In the genomic region with DNA sequence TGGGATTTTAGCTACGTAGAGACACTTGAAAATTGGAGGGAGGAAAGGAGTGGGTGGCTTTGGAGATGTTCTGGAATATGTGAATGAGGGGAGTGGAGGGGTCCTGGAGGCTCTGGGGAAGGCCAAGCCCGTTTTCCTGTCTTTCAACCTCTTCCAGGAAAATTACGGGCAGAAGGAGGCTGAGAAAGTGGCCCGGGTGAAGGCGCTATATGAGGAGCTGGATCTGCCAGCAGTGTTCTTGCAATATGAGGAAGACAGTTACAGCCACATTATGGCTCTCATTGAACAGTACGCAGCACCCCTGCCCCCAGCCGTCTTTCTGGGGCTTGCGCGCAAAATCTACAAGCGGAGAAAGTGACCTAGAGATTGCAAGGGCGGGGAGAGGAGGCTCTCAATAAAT, we compare ENCODE assay signal across 11 cellular contexts. TPM values are rescaled to one million over a fixed set of nuclear protein-coding genes. Genes with fewer than 3 reads are reported as not detected.
DNase-seq lines count a peak whose midpoint lies in the region; ATAC-seq, FAIRE-seq and TF ChIP-seq lines count a peak whose summit lies in the region.
"Had no signal": no experiment of that assay in that cellular context is flagged by ENCODE, and none has a peak within 500 bp of the region (broad histone marks: within the 10 kb centered on the region; RNA-seq: fewer than 3 reads in every experiment).

No MANE protein-coding gene starts in this region.

- no peak for FAIRE-seq in bronchial epithelial cell (lab: Jason Lieb, UNC)

- H2AFZ ChIP-seq in OCI-LY7 (ENCODE audit: low read length): no peak overlapping the region

- H3K27me3 Mint-ChIP-seq in activated naive CD4-positive, alpha-beta T cell treated with anti-CD3 and anti-CD28 coated beads, Interleukin-2, amount 50 U/mL, for 24 hours: no peaks in the 10 kb centered on the region
- H3K27me3 Mint-ChIP-seq in mesothelial cell of epicardium (ENCODE audit: low read depth): no peaks in the 10 kb centered on the region

- H3K27ac ChIP-seq in transverse colon (peak overlapping the region; percentile 98 to 100 (median 100)), OCI-LY7 (ENCODE audit: low read depth, low read length, poor library complexity, severe bottlenecking) (no peak overlapping the region)

- H4K20me1 ChIP-seq in OCI-LY7 (ENCODE audit: insufficient read depth, low read length): no peaks in the 10 kb centered on the region; the same call in 1 of the 2 replicates

- H3K27me3 ChIP-seq in bronchial epithelial cell (ENCODE audit: control insufficient read depth, insufficient read depth, low read length) (no peaks in the 10 kb centered on the region), transverse colon (no peaks in the 10 kb centered on the region)

- 32% methylated on average over 11 of the region's 11 CpGs; no CpG with 5 or more reads in 1 of the 2 donors for WGBS in transverse colon (ENCODE audit: low coverage in 1 of 2), 2 donors

- H3K36me3 ChIP-seq in bronchial epithelial cell (ENCODE audit: control insufficient read depth, insufficient read depth, low read length) (peaks cover 2% of the 10 kb centered on the region), transverse colon (no peaks in the 10 kb centered on the region), OCI-LY7 (ENCODE audit: insufficient read depth, low read length) (peaks cover 54% of the 10 kb centered on the region)

- H3K4me3 ChIP-seq in bronchial epithelial cell (ENCODE audit: low read depth, low read length) (no peak overlapping the region), transverse colon (peak overlapping the region in 3 of 4 donors; percentile 26 to 79 (median 31)), OCI-LY7 (ENCODE audit: low read depth, low read length, poor library complexity, severe bottlenecking) (no peak overlapping the region)

- TF ChIP-seq CTCF in bronchial epithelial cell (IDR thresholded peaks at IDR 0.05; ENCODE audit: insufficient read depth, low read length, severe bottlenecking) (no peak), mesothelial cell of epicardium (IDR thresholded peaks at IDR 0.05; ENCODE audit: unreplicated experiment) (no peak), transverse colon (IDR thresholded peaks at IDR 0.05) (no peak), OCI-LY7 (conservative IDR thresholded peaks at IDR 0.05; ENCODE audit: low read length) (no peak)

- TF ChIP-seq EP300 in transverse colon (IDR thresholded peaks at IDR 0.05; ENCODE audit: low read depth): no peak

- intact Hi-C loops in transverse colon (cut with DNase I; ENCODE audit: low total_unique reads): loop anchor here (5.0 kb wide), 1 partner anchor 43 kb away; the partner anchor contains the start of gene HCN3
- intact Hi-C loops in OCI-LY7 (cut with micrococcal nuclease; ENCODE audit: unreplicated experiment): loop anchor here (5.0 kb wide), 1 partner anchor 143 kb away; no protein-coding TSS in a partner anchor

- peak overlapping the region; percentile 52 for H3K27ac Mint-ChIP-seq in activated naive CD4-positive, alpha-beta T cell treated with anti-CD3 and anti-CD28 coated beads, Interleukin-2, amount 50 U/mL, for 24 hours
- H3K27ac Mint-ChIP-seq in mesothelial cell of epicardium: peak overlapping the region; percentile 9

- no peaks in the 10 kb centered on the region for H3K9me3 Mint-ChIP-seq in activated naive CD4-positive, alpha-beta T cell treated with anti-CD3 and anti-CD28 coated beads, Interleukin-2, amount 50 U/mL, for 24 hours
- no peaks in the 10 kb centered on the region for H3K9me3 Mint-ChIP-seq in mesothelial cell of epicardium

- peak overlapping the region; percentile 77 for H3K4me3 Mint-ChIP-seq in activated naive CD4-positive, alpha-beta T cell treated with anti-CD3 and anti-CD28 coated beads, Interleukin-2, amount 50 U/mL, for 24 hours
- peak overlapping the region; percentile 89 for H3K4me3 Mint-ChIP-seq in mesothelial cell of epicardium

- no peaks in the 10 kb centered on the region for H3K79me2 ChIP-seq in OCI-LY7 (ENCODE audit: insufficient read depth, low read depth, low read length)

- H3K9me3 ChIP-seq in transverse colon: no peaks in the 10 kb centered on the region
- no peaks in the 10 kb centered on the region for H3K9me3 ChIP-seq in OCI-LY7 (ENCODE audit: low read length)

- H3K4me1 ChIP-seq in transverse colon (peaks cover 9 to 43% (median 33%) of the 10 kb centered on the region in 4 donors), OCI-LY7 (ENCODE audit: insufficient read depth, low read length, poor library complexity, severe bottlenecking) (peaks cover 27% of the 10 kb centered on the region)

- peaks cover 24% of the 10 kb centered on the region for H3K4me1 Mint-ChIP-seq in activated naive CD4-positive, alpha-beta T cell treated with anti-CD3 and anti-CD28 coated beads, Interleukin-2, amount 50 U/mL, for 24 hours
- peaks cover 26% of the 10 kb centered on the region for H3K4me1 Mint-ChIP-seq in mesothelial cell of epicardium

- no TSS peak for BruUV-seq in OCI-LY7 (replicated peaks; lab: Mats Ljungman, UMichigan)

- H3K9me2 ChIP-seq in OCI-LY7 (ENCODE audit: insufficient read depth, low read length): no peaks in the 10 kb centered on the region

- no peak for ATAC-seq in HG03108 (IDR thresholded peaks at IDR 0.05; ENCODE audit: unreplicated experiment)
- no peak for ATAC-seq in HG03565 (IDR thresholded peaks at IDR 0.05; ENCODE audit: unreplicated experiment)

- peaks cover 3% of the 10 kb centered on the region for H3K36me3 Mint-ChIP-seq in activated naive CD4-positive, alpha-beta T cell treated with anti-CD3 and anti-CD28 coated beads, Interleukin-2, amount 50 U/mL, for 24 hours
- H3K36me3 Mint-ChIP-seq in mesothelial cell of epicardium: peaks cover 7% of the 10 kb centered on the region

- POLR2A ChIA-PET in OCI-LY7 (lab: Charles Lee): no interaction called here

- DNase-seq in activated naive CD4-positive, alpha-beta T cell treated with Interleukin-2 at 50 U/mL for 16 hours: no peak
- peak; percentile 15 for DNase-seq in bronchial epithelial cell (ENCODE audit: low read depth)
- DNase-seq in mesothelial cell of epicardium (ENCODE audit: low spot score in 2 of 2, unreplicated experiment in 2 of 2): no peak
- no peak for DNase-seq in transverse colon
- no peak for DNase-seq in OCI-LY7 (ENCODE audit: low spot score)

- CTCF ChIA-PET in OCI-LY7 (lab: Charles Lee; ENCODE audit: unreplicated experiment): no interaction called here

- no peak for TF ChIP-seq POLR2A in transverse colon (IDR thresholded peaks at IDR 0.05)

- in situ Hi-C loops in transverse colon (cut with MboI; ENCODE audit: low pct_ligation_motif_present in 1 of 4, low pct_unique_long_range_greater_than_20kb in 1 of 4, low sequenced_read_pairs in 3 of 4): loop anchor here (5.0 to 10.0 kb wide), 3 partner anchors 43 to 55 kb away; partner anchors contain the start of genes HCN3 (in 3 of the 4), CLK2 (in 2 of the 4) and SCAMP3 (in 1 of the 4)

- no peak overlapping the region; the same call in 1 of the 2 replicates for H3K4me2 ChIP-seq in OCI-LY7 (ENCODE audit: low read length)

RNA-seq across cellular contexts. Expression of gene RUSC1, which starts 0.4 kb away (rescaled TPM):
- total RNA-seq in bronchial epithelial cell (13.2 and 20.6 TPM in 2 replicates), mesothelial cell of epicardium (55.0 to 57.0 TPM (median 55.5 TPM) in 3 replicates), transverse colon (100 to 1,000 TPM in 1 of 4 donors, 10 to 100 TPM in 3; 43.4 to 121 (median 65.5) TPM), OCI-LY7 (2022) (20.9 and 25.6 TPM in 2 replicates)
- total RNA-seq in OCI-LY7 (2014; rRNA removed; shearing (Covaris generic)): 7.1 and 15.1 TPM in 2 replicates

RNA-seq across cellular contexts. Expression of gene FDPS, which starts 11.6 kb away (rescaled TPM):
- total RNA-seq in bronchial epithelial cell: 103 and 167 TPM in 2 replicates
- total RNA-seq in mesothelial cell of epicardium: 153 to 166 TPM (median 162 TPM) in 3 replicates
- total RNA-seq in transverse colon: 100 to 1,000 TPM in 2 of 4 donors, 10 to 100 TPM in 2; 73.7 to 158 (median 104) TPM
- total RNA-seq in OCI-LY7 (2014; rRNA removed; shearing (Covaris generic)): 254 and 263 TPM in 2 replicates
- 492 and 531 TPM in 2 replicates for total RNA-seq in OCI-LY7 (2022)

RNA-seq across cellular contexts. Expression of gene PKLR, which starts 19.0 kb away (rescaled TPM):
- not detected in 2 replicates for total RNA-seq in bronchial epithelial cell
- 0.11 TPM in 1 of 3 replicates, not detected in the others for total RNA-seq in mesothelial cell of epicardium
- 1 to 10 TPM in 1 of 4 donors, under 1 TPM in 2, not detected in 1; 0.40 to 5.6 (median 0.64) TPM for total RNA-seq in transverse colon
- 0.19 TPM in 1 of 2 replicates, not detected in the other for total RNA-seq in OCI-LY7 (2014; rRNA removed; shearing (Covaris generic))
- total RNA-seq in OCI-LY7 (2022): 0.18 and 0.51 TPM in 2 replicates
- total RNA-seq: kidney epithelial cell, M059J, subcutaneous adipose tissue had no signal

RNA-seq across cellular contexts. Expression of gene HCN3, which starts 43.0 kb away (rescaled TPM):
- total RNA-seq in bronchial epithelial cell (0.90 and 1.1 TPM in 2 replicates), mesothelial cell of epicardium (12.9 to 13.6 TPM (median 13.1 TPM) in 3 replicates), transverse colon (10 to 100 TPM; 13.0 to 34.0 (median 22.2) TPM), OCI-LY7 (2022) (19.0 and 19.2 TPM in 2 replicates)
- total RNA-seq in OCI-LY7 (2014; rRNA removed; shearing (Covaris generic)): 4.9 and 6.7 TPM in 2 replicates

RNA-seq across cellular contexts. Expression of gene CLK2, which starts 46.9 kb away (rescaled TPM):
- total RNA-seq in bronchial epithelial cell: 19.7 and 23.4 TPM in 2 replicates
- 104 to 108 TPM (median 105 TPM) in 3 replicates for total RNA-seq in mesothelial cell of epicardium
- 10 to 100 TPM; 31.9 to 92.9 (median 51.5) TPM for total RNA-seq in transverse colon
- 59.8 and 96.7 TPM in 2 replicates for total RNA-seq in OCI-LY7 (2014; rRNA removed; shearing (Covaris generic))
- 107 and 121 TPM in 2 replicates for total RNA-seq in OCI-LY7 (2022)

Comparison
In these comparisons a context has a peak if more than half of its experiments do, and no peak if none do; other contexts are left out.
1. H3K4me3 ChIP-seq: peak in transverse colon (3 of 4); none in bronchial epithelial cell (single experiment) and OCI-LY7 (single experiment).